In the genomic region with DNA sequence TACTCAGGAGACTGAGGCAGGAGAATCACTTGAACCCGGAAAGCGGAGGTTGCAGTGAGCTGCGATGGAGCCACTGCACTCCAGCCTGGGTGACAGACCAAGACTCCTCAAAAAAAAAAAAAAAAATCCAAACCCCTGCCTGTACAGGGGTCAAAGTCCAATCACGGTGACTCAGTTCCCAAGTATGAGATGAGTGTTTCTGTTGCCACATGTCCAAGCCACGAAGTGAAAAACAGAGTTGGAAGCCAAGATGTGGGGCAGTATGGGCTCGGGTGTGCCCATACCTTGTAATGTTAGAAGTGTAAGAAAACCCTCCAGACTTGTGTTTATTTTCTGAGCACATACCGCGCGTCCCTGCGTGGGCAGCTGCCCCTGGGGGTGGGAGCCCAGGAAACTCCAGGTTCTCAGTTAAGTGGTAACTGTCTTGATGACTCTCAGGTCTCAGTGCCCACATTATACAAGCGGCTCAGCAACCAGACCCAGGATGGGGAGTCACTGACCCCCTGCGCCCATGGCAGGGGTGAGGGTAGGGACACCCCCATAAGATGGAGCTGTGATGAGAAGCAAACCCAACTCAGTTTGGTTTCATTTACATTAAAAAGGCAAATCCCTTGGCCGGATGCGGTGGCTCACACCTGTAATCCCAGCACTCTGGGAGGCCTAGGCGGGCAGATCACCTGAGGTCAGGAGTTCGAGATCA, we compare ENCODE assay signal across 1 cellular context.
A peak's percentile ranks its signal among the peaks of the same experiment; 100 is the strongest.
TF ChIP-seq lines count a peak whose summit lies in the region.

No MANE protein-coding gene starts in this region.

TF ChIP-seq in HEK293, 187 proteins besides CTCF, POLR2A, EP300 and RAD21 (continued from another document):
- TF ChIP-seq, protein P1, sequence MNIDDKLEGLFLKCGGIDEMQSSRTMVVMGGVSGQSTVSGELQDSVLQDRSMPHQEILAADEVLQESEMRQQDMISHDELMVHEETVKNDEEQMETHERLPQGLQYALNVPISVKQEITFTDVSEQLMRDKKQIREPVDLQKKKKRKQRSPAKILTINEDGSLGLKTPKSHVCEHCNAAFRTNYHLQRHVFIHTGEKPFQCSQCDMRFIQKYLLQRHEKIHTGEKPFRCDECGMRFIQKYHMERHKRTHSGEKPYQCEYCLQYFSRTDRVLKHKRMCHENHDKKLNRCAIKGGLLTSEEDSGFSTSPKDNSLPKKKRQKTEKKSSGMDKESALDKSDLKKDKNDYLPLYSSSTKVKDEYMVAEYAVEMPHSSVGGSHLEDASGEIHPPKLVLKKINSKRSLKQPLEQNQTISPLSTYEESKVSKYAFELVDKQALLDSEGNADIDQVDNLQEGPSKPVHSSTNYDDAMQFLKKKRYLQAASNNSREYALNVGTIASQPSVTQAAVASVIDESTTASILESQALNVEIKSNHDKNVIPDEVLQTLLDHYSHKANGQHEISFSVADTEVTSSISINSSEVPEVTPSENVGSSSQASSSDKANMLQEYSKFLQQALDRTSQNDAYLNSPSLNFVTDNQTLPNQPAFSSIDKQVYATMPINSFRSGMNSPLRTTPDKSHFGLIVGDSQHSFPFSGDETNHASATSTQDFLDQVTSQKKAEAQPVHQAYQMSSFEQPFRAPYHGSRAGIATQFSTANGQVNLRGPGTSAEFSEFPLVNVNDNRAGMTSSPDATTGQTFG (tag by site-specific recombination; IDR thresholded peaks at IDR 0.05; ENCODE audit: borderline replicate concordance), result no peak
- TF ChIP-seq, protein P2, sequence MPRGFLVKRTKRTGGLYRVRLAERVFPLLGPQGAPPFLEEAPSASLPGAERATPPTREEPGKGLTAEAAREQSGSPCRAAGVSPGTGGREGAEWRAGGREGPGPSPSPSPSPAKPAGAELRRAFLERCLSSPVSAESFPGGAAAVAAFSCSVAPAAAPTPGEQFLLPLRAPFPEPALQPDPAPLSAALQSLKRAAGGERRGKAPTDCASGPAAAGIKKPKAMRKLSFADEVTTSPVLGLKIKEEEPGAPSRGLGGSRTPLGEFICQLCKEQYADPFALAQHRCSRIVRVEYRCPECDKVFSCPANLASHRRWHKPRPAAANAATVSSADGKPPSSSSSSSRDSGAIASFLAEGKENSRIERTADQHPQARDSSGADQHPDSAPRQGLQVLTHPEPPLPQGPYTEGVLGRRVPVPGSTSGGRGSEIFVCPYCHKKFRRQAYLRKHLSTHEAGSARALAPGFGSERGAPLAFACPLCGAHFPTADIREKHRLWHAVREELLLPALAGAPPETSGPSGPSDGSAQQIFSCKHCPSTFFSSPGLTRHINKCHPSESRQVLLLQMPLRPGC (tag by site-specific recombination; IDR thresholded peaks at IDR 0.05), result no peak
- TF ChIP-seq SP7 (tag by site-specific recombination; IDR thresholded peaks at IDR 0.05), result no peak
- TF ChIP-seq GLIS1 (tag by site-specific recombination; IDR thresholded peaks at IDR 0.05), result peak; percentile 55; the same call in 1 of the 2 replicates
- peak; percentile 62; the same call in 1 of the 2 replicates for TF ChIP-seq BCL11A (tag by site-specific recombination; IDR thresholded peaks at IDR 0.05; ENCODE audit: low read depth)
- peak; percentile 77 for TF ChIP-seq EGR2 (tag by site-specific recombination; IDR thresholded peaks at IDR 0.05; ENCODE audit: low read depth)
- TF ChIP-seq KLF8 (tag by site-specific recombination; IDR thresholded peaks at IDR 0.05), result peak; percentile 62
- no peak for TF ChIP-seq ZNF248 (tag by site-specific recombination; IDR thresholded peaks at IDR 0.05)
- peak; percentile 80 for TF ChIP-seq ZFHX2 (tag by site-specific recombination; conservative IDR thresholded peaks at IDR 0.05)
- no peak for TF ChIP-seq ZNF221 (tag by site-specific recombination; IDR thresholded peaks at IDR 0.05; ENCODE audit: borderline replicate concordance)
- no peak for TF ChIP-seq REPIN1 (tag by site-specific recombination; IDR thresholded peaks at IDR 0.05; ENCODE audit: low read depth)
- TF ChIP-seq ZNF660 (tag by site-specific recombination; IDR thresholded peaks at IDR 0.05), result no peak
- TF ChIP-seq KLF9 (tag by site-specific recombination; IDR thresholded peaks at IDR 0.05; ENCODE audit: low read depth), result no peak
- TF ChIP-seq ZNF366 (tag by site-specific recombination; conservative IDR thresholded peaks at IDR 0.05), result peak; percentile 40; the same call in 1 of the 2 replicates
- TF ChIP-seq, protein P3, sequence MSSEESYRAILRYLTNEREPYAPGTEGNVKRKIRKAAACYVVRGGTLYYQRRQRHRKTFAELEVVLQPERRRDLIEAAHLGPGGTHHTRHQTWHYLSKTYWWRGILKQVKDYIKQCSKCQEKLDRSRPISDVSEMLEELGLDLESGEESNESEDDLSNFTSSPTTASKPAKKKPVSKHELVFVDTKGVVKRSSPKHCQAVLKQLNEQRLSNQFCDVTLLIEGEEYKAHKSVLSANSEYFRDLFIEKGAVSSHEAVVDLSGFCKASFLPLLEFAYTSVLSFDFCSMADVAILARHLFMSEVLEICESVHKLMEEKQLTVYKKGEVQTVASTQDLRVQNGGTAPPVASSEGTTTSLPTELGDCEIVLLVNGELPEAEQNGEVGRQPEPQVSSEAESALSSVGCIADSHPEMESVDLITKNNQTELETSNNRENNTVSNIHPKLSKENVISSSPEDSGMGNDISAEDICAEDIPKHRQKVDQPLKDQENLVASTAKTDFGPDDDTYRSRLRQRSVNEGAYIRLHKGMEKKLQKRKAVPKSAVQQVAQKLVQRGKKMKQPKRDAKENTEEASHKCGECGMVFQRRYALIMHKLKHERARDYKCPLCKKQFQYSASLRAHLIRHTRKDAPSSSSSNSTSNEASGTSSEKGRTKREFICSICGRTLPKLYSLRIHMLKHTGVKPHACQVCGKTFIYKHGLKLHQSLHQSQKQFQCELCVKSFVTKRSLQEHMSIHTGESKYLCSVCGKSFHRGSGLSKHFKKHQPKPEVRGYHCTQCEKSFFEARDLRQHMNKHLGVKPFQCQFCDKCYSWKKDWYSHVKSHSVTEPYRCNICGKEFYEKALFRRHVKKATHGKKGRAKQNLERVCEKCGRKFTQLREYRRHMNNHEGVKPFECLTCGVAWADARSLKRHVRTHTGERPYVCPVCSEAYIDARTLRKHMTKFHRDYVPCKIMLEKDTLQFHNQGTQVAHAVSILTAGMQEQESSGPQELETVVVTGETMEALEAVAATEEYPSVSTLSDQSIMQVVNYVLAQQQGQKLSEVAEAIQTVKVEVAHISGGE (tag by site-specific recombination; conservative IDR thresholded peaks at IDR 0.05; ENCODE audit: low read depth), result no peak
- TF ChIP-seq, protein P4, sequence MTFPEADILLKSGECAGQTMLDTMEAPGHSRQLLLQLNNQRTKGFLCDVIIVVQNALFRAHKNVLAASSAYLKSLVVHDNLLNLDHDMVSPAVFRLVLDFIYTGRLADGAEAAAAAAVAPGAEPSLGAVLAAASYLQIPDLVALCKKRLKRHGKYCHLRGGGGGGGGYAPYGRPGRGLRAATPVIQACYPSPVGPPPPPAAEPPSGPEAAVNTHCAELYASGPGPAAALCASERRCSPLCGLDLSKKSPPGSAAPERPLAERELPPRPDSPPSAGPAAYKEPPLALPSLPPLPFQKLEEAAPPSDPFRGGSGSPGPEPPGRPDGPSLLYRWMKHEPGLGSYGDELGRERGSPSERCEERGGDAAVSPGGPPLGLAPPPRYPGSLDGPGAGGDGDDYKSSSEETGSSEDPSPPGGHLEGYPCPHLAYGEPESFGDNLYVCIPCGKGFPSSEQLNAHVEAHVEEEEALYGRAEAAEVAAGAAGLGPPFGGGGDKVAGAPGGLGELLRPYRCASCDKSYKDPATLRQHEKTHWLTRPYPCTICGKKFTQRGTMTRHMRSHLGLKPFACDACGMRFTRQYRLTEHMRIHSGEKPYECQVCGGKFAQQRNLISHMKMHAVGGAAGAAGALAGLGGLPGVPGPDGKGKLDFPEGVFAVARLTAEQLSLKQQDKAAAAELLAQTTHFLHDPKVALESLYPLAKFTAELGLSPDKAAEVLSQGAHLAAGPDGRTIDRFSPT (tag by site-specific recombination; IDR thresholded peaks at IDR 0.05), result peak; percentile 39; the same call in 1 of the 2 replicates
- no peak for TF ChIP-seq ZNF10 (tag by site-specific recombination; IDR thresholded peaks at IDR 0.05)
- no peak for TF ChIP-seq FEZF1 (tag by site-specific recombination; IDR thresholded peaks at IDR 0.05)
- no peak for TF ChIP-seq ZNF626 (tag by site-specific recombination; IDR thresholded peaks at IDR 0.05)
- no peak for TF ChIP-seq ZNF391 (tag by site-specific recombination; IDR thresholded peaks at IDR 0.05; ENCODE audit: borderline replicate concordance, low read depth)
- TF ChIP-seq ZNF785 (tag by site-specific recombination; IDR thresholded peaks at IDR 0.05), result no peak
- TF ChIP-seq ZNF629 (tag by site-specific recombination; IDR thresholded peaks at IDR 0.05), result peak; percentile 59
